ENCODE assay signal across 1 cellular context in genomic region chr22:43923191-43923590, GRCh38.
TF ChIP-seq lines count a peak whose summit lies in the region.

No MANE protein-coding gene starts in this region.

TF ChIP-seq in SK-N-SH, 30 proteins besides CTCF, POLR2A, EP300 and RAD21 (continued from another document):
- TF ChIP-seq REST (IDR thresholded peaks at IDR 0.05; ENCODE audit: low read depth, low read length) (no peak), FOXM1 (IDR thresholded peaks at IDR 0.05; ENCODE audit: low read depth) (no peak), SMC3 (IDR thresholded peaks at IDR 0.05; ENCODE audit: low read depth, low read length) (no peak), JUND (IDR thresholded peaks at IDR 0.05) (no peak), NRF1 (IDR thresholded peaks at IDR 0.05; ENCODE audit: low read depth, low read length) (no peak)
